ENCODE assay signal across 22 cellular contexts in the genomic region with DNA sequence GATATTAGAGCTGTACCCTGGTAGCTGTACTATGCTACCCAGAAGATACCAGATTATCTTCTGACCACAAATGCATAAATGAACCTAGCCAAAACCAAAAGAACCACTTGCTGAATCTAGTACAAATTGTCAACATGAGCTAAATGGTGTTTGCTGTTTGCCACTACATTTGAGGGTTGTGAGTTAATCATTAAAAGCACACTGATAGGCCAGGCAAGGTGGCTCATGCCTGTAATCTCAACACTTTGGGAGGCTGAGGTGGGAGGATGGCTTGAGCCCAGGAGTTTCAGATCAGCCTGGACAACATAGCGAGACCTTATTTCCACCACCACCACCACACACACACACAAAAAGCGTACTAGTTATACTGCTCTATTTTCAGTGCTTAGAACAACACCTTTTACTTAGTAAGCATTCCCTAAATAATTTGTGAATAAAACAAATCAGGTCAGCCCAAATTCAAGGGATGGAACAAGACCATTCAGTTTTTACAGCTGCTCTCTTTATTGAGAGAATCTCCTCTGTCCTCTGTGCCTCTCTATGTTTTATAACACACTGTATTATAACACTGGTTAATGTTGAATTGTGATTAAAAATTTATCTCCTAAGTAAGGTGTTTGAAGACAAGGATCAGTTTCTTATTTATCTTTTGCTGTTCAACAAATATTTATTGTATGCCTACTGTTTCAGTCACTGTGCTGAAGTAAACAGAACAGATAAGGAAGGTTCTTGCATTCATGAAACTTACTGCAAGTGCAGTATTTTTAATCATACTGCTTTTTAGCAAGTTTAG. TPM values are rescaled to one million over a fixed set of nuclear protein-coding genes. Genes with fewer than 3 reads are reported as not detected.
DNase-seq lines count a peak whose midpoint lies in the region; ATAC-seq and TF ChIP-seq lines count a peak whose summit lies in the region.
"Had no signal": no experiment of that assay in that cellular context is flagged by ENCODE, and none has a peak within 500 bp of the region (broad histone marks: within the 10 kb centered on the region; RNA-seq: fewer than 3 reads in every experiment).

No MANE protein-coding gene starts in this region.

- TF ChIP-seq CTCF in foreskin fibroblast (IDR thresholded peaks at IDR 0.05; ENCODE audit: low read depth, low read length): no peak

- H3K9ac ChIP-seq in skeletal muscle satellite cell (ENCODE audit: low read depth, low read length): no peak overlapping the region
- H3K9ac ChIP-seq: BLaER1 treated with 17β-estradiol and CSF1 and Interleukin-3, amounts not matched to agents 10 nM and 100 nM; GM23248; SK-N-SH had no signal

- no peaks in the 10 kb centered on the region for H3K27me3 ChIP-seq in skeletal muscle satellite cell (ENCODE audit: control insufficient read depth, insufficient read depth, low read length)
- H3K27me3 ChIP-seq: BLaER1 treated with 17β-estradiol and CSF1 and Interleukin-3, amounts not matched to agents 10 nM and 100 nM had no signal

- no peaks in the 10 kb centered on the region for H3K9me3 ChIP-seq in T-helper 17 cell (ENCODE audit: control insufficient read depth, low read length, poor library complexity, severe bottlenecking)
- no peaks in the 10 kb centered on the region for H3K9me3 ChIP-seq in skeletal muscle satellite cell (replicated peaks; ENCODE audit: low read length)
- H3K9me3 ChIP-seq: BLaER1 treated with 17β-estradiol and CSF1 and Interleukin-3, amounts not matched to agents 10 nM and 100 nM; SK-N-SH had no signal

- H3K9me3 Mint-ChIP-seq in natural killer cell treated with Interleukin-12 subunit alpha and Interleukin-12 subunit beta and Interleukin-15 and Interleukin-18, amount 100 ng/mL, for 72 hours: no peaks in the 10 kb centered on the region
- H3K9me3 Mint-ChIP-seq: activated CD4-positive, alpha-beta T cell treated with anti-CD3 and anti-CD28 coated beads, Interleukin-2, amount 10 ng/mL, durations not matched to agents 24 days and 14 days; activated T-cell treated with anti-CD3 and anti-CD28 coated beads, Interleukin-2, amount 50 U/mL, for 4 hours; HFFc6 had no signal

- peaks cover 14% of the 10 kb centered on the region for H3K4me1 Mint-ChIP-seq in T-helper 17 cell
- no peaks in the 10 kb centered on the region for H3K4me1 Mint-ChIP-seq in natural killer cell treated with Interleukin-12 subunit alpha and Interleukin-12 subunit beta and Interleukin-15 and Interleukin-18, amount 100 ng/mL, for 72 hours (ENCODE audit: low read depth in 2 of 2)
- H3K4me1 Mint-ChIP-seq: activated CD4-positive, alpha-beta T cell treated with anti-CD3 and anti-CD28 coated beads, Interleukin-2, amount 10 ng/mL, durations not matched to agents 24 days and 14 days had no signal

- peak overlapping the region; percentile 50 for H3K4me2 ChIP-seq in skeletal muscle satellite cell (ENCODE audit: low read length)
- H3K4me2 ChIP-seq: BLaER1 treated with 17β-estradiol and CSF1 and Interleukin-3, amounts not matched to agents 10 nM and 100 nM; SK-N-SH had no signal

- H3K36me3 ChIP-seq in skeletal muscle satellite cell (ENCODE audit: insufficient read depth, low read length): no peaks in the 10 kb centered on the region
- H3K36me3 ChIP-seq: BLaER1 treated with 17β-estradiol and CSF1 and Interleukin-3, amounts not matched to agents 10 nM and 100 nM had no signal

- intact Hi-C loops in left colon (cut with DNase I, micrococcal nuclease): no loop called here

- H3K27ac Mint-ChIP-seq in T-helper 17 cell: peak overlapping the region; percentile 4
- H3K27ac Mint-ChIP-seq in natural killer cell treated with Interleukin-12 subunit alpha and Interleukin-12 subunit beta and Interleukin-15 and Interleukin-18, amount 100 ng/mL, for 72 hours: no peak overlapping the region
- H3K27ac Mint-ChIP-seq: activated CD4-positive, alpha-beta T cell treated with anti-CD3 and anti-CD28 coated beads, Interleukin-2, amount 10 ng/mL, durations not matched to agents 24 days and 14 days; HFFc6 had no signal

- no peak overlapping the region for H3K4me3 ChIP-seq in skeletal muscle satellite cell (ENCODE audit: low read length)
- H3K4me3 ChIP-seq in foreskin fibroblast (ENCODE audit: low read depth in 1 of 2, low read length in 2 of 2): no peak overlapping the region
- H3K4me3 ChIP-seq: BLaER1 treated with 17β-estradiol and CSF1 and Interleukin-3, amounts not matched to agents 10 nM and 100 nM; GM12878; GM23248 had no signal

- DNase-seq in DMS53 (lab: John Stamatoyannopoulos, UW) (peak; percentile 87), T-helper 17 cell (no peak), left colon (no peak), COLO829 (ENCODE audit: low spot score) (no peak), foreskin fibroblast (no peak)
- no peak for DNase-seq in natural killer cell treated with Interleukin-12 subunit alpha and Interleukin-12 subunit beta and Interleukin-15 and Interleukin-18, amount 100 ng/mL, for 72 hours (ENCODE audit: low spot score)
- DNase-seq in stimulated activated CD4-positive, alpha-beta T cell treated with anti-CD3 and anti-CD28 coated beads, Interleukin-4, amount 100 ng/mL, for 1 hour: no peak
- DNase-seq: activated CD4-positive, alpha-beta T cell treated with anti-CD3 and anti-CD28 coated beads, Interleukin-2, amount 10 ng/mL, durations not matched to agents 24 days and 14 days; activated T-cell treated with anti-CD3 and anti-CD28 coated beads, Interleukin-2, amount 50 U/mL, for 4 hours; dermis blood vessel endothelial cell; EL; GM23248; HFFc6; kidney; mammary epithelial cell; NCI-H1048; NCI-H1694; SK-N-SH; stimulated activated naive CD8-positive, alpha-beta T cell treated with anti-CD3 and anti-CD28 coated beads, Interleukin-15, Interleukin-2, amounts not matched to agents 100 U/mL and 50 U/mL, for 24 hours had no signal

- no peak for ATAC-seq in T-helper 17 cell
- ATAC-seq in left colon: peak; percentile 81
- ATAC-seq in natural killer cell treated with Interleukin-12 subunit alpha and Interleukin-12 subunit beta and Interleukin-15 and Interleukin-18, amount 100 ng/mL, for 72 hours: no peak
- ATAC-seq: activated T-cell treated with anti-CD3 and anti-CD28 coated beads, Interleukin-2, amount 50 U/mL, for 4 hours; GM12878; stimulated activated naive CD8-positive, alpha-beta T cell treated with anti-CD3 and anti-CD28 coated beads, Interleukin-15, Interleukin-2, amounts not matched to agents 100 U/mL and 50 U/mL, for 24 hours had no signal

- no peaks in the 10 kb centered on the region for H3K27me3 Mint-ChIP-seq in T-helper 17 cell
- peaks cover 6 to 21% of the 10 kb centered on the region in 2 donors for H3K27me3 Mint-ChIP-seq in natural killer cell treated with Interleukin-12 subunit alpha and Interleukin-12 subunit beta and Interleukin-15 and Interleukin-18, amount 100 ng/mL, for 72 hours
- H3K27me3 Mint-ChIP-seq: activated CD4-positive, alpha-beta T cell treated with anti-CD3 and anti-CD28 coated beads, Interleukin-2, amount 10 ng/mL, durations not matched to agents 24 days and 14 days had no signal

- H3K4me3 Mint-ChIP-seq in T-helper 17 cell: no peak overlapping the region
- no peak overlapping the region for H3K4me3 Mint-ChIP-seq in natural killer cell treated with Interleukin-12 subunit alpha and Interleukin-12 subunit beta and Interleukin-15 and Interleukin-18, amount 100 ng/mL, for 72 hours
- H3K4me3 Mint-ChIP-seq: activated CD4-positive, alpha-beta T cell treated with anti-CD3 and anti-CD28 coated beads, Interleukin-2, amount 10 ng/mL, durations not matched to agents 24 days and 14 days; activated T-cell treated with anti-CD3 and anti-CD28 coated beads, Interleukin-2, amount 50 U/mL, for 4 hours; HFFc6 had no signal

- H3K36me3 Mint-ChIP-seq in T-helper 17 cell (ENCODE audit: low read depth): no peaks in the 10 kb centered on the region
- H3K36me3 Mint-ChIP-seq in natural killer cell treated with Interleukin-12 subunit alpha and Interleukin-12 subunit beta and Interleukin-15 and Interleukin-18, amount 100 ng/mL, for 72 hours: no peaks in the 10 kb centered on the region

- H3K4me1 ChIP-seq in skeletal muscle satellite cell (ENCODE audit: control insufficient read depth, insufficient read depth, low read length): peaks cover 29% of the 10 kb centered on the region

RNA-seq across cellular contexts. Expression of gene MAGI3, which starts 44.0 kb away (rescaled TPM):
- 10 to 100 TPM in 1 of 2 donors, 1 to 10 TPM in 1; 8.0 to 11.2 TPM for total RNA-seq in T-helper 17 cell
- 10 to 100 TPM; 58.2 to 78.6 TPM for total RNA-seq in left colon
- total RNA-seq in skeletal muscle satellite cell (2012; rRNA removed): 9.4 and 9.9 TPM in 2 replicates
- total RNA-seq in natural killer cell treated with Interleukin-12 subunit alpha and Interleukin-12 subunit beta and Interleukin-15 and Interleukin-18, amount 100 ng/mL, for 72 hours: 1 to 10 TPM; 1.5 to 3.5 TPM

Comparison
In these comparisons a context has a peak if more than half of its experiments do, and no peak if none do; other contexts are left out.
1. RNA of gene MAGI3, which starts 44.0 kb away (total RNA-seq): 58.2 to 78.6 TPM in left colon; 8.0 to 11.2 TPM in T-helper 17 cell and 1.5 to 3.5 TPM in natural killer cell treated with Interleukin-12 subunit alpha and Interleukin-12 subunit beta and Interleukin-15 and Interleukin-18, amount 100 ng/mL, for 72 hours; every median in the first group is over 4 times any median in the second.